Comparison of ENCODE assay signal across 25 cellular contexts in the genomic region with DNA sequence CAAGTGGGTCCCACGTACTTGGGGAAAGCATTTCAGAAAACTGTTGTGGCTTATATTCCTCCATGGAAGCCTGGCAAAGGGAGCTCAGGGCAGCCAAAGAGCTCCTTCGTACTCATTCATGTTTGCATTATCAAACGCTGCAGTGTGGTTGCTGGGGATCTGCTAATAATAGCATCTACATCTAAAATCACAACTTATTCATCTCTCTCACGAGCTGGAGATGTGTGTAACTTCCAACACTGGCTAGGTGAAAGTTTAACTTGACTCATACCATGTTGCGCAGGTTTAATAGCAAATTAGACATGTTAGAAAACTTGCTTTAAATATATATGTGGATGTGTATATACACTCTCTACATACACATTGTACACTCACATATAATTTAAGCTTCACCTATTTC.
DNase-seq lines count a peak whose midpoint lies in the region; ATAC-seq, FAIRE-seq and TF ChIP-seq lines count a peak whose summit lies in the region.
"Had no signal": no experiment of that assay in that cellular context is flagged by ENCODE, and none has a peak within 500 bp of the region (broad histone marks: within the 10 kb centered on the region; RNA-seq: fewer than 3 reads in every experiment).

No MANE protein-coding gene starts in this region.

- no peak overlapping the region for H3K4me2 ChIP-seq in A549

- ATAC-seq in A549 = no peak
- peak; percentile 24 for ATAC-seq in GM19324 (IDR thresholded peaks at IDR 0.05; ENCODE audit: low FRiP score, unreplicated experiment)
- ATAC-seq in GM21723 (IDR thresholded peaks at IDR 0.05; ENCODE audit: unreplicated experiment) = peak; percentile 25
- ATAC-seq in HG03342 (IDR thresholded peaks at IDR 0.05; ENCODE audit: unreplicated experiment) = peak; percentile 20
- ATAC-seq: gastrocnemius medialis; HCT116; left lobe of liver; naive thymus-derived CD8-positive, alpha-beta T cell had no signal

- CTCF ChIA-PET in A549 (lab: Yijun Ruan, JAX) = no interaction called here

- intact Hi-C loops in testis (cut with DNase I; ENCODE audit: low total_unique reads) = no loop called here

- TF ChIP-seq RAD21 in A549 (conservative IDR thresholded peaks at IDR 0.05 in 1 of 2, IDR thresholded peaks at IDR 0.05 in 1 of 2) = no peak

- TF ChIP-seq EP300 in A549 (IDR thresholded peaks at IDR 0.05) = no peak

- TF ChIP-seq POLR2A in A549 (IDR thresholded peaks at IDR 0.05; ENCODE audit: low read length) (no peak), testis (IDR thresholded peaks at IDR 0.05) (no peak)

- in situ Hi-C loops in GM13977 (cut with MboI; ENCODE audit: low pct_unique_long_range_greater_than_20kb, low sequenced_read_pairs, unreplicated experiment) = no loop called here

- DNase-seq in A549 (ENCODE audit: low read depth in 1 of 2, low spot score in 1 of 2) (no peak), GM13977 (ENCODE audit: low spot score) (no peak), RKO (ENCODE audit: low spot score) (no peak), testis (no peak)
- no peak for DNase-seq in activated naive CD4-positive, alpha-beta T cell treated with Interleukin-2 at 50 U/mL for 16 hours
- DNase-seq: activated CD4-positive, alpha-beta T cell treated with anti-CD3 and anti-CD28 coated beads, Interleukin-2, amount 10 ng/mL, durations not matched to agents 7 days and 5 days; aorta; caudate nucleus; CD4-positive, alpha-beta T cell; esophagus squamous epithelium; gastrocnemius medialis; hypothalamus; naive thymus-derived CD8-positive, alpha-beta T cell; NCI-H1048; NCI-H187; NCI-H526 treated with DMSO at 0.1 percent for 48 hours; occipital lobe; RPMI8226 had no signal

- H3K27ac ChIP-seq in A549 (no peak overlapping the region), testis (no peak overlapping the region)
- H3K27ac ChIP-seq: 22Rv1, esophagus squamous epithelium, gastrocnemius medialis, skin epidermis had no signal

- H3K4me3 ChIP-seq in A549 (no peak overlapping the region), testis (no peak overlapping the region)
- H3K4me3 ChIP-seq: esophagus squamous epithelium, gastrocnemius medialis, skin epidermis had no signal

- H3K9me3 ChIP-seq in A549 (no peaks in the 10 kb centered on the region), testis (no peaks in the 10 kb centered on the region)
- H3K9me3 ChIP-seq: esophagus squamous epithelium, gastrocnemius medialis had no signal

- WGBS in A549 (ENCODE audit: missing lambda C conversion rate) = 19% methylated on average over 5 of the region's 5 CpGs
- 77 to 88% methylated on average over 5 of the region's 5 CpGs for WGBS in testis, 2 donors

- POLR2A ChIA-PET in A549 (lab: Yijun Ruan, JAX) = no interaction called here

- no peaks in the 10 kb centered on the region for H3K36me3 ChIP-seq in testis (ENCODE audit: low read depth, missing control alignments)
- H3K36me3 ChIP-seq: esophagus squamous epithelium, gastrocnemius medialis had no signal

- no peaks in the 10 kb centered on the region for H3K27me3 ChIP-seq in testis
- H3K27me3 ChIP-seq: esophagus squamous epithelium, gastrocnemius medialis had no signal

- FAIRE-seq in A549 (lab: Jason Lieb, UNC) = peak; percentile 7

- H3K4me1 ChIP-seq in A549 (no peaks in the 10 kb centered on the region), testis (no peaks in the 10 kb centered on the region)
- H3K4me1 ChIP-seq: esophagus squamous epithelium, gastrocnemius medialis had no signal

- no peak for TF ChIP-seq CTCF in A549 (IDR thresholded peaks at IDR 0.05)
- TF ChIP-seq CTCF in GM13977 (IDR thresholded peaks at IDR 0.05; ENCODE audit: extremely low read depth, insufficient read depth, missing control alignments) = no peak
- no peak for TF ChIP-seq CTCF in testis (IDR thresholded peaks at IDR 0.05)

TF ChIP-seq in A549, 52 proteins besides CTCF, POLR2A, EP300 and RAD21:
- TF ChIP-seq ELK1 (IDR thresholded peaks at IDR 0.05; ENCODE audit: low read depth, low read length) (no peak), HOXB13 (CRISPR knock-in tag; IDR thresholded peaks at IDR 0.05; ENCODE audit: low read depth) (no peak), FOSL2 (IDR thresholded peaks at IDR 0.05) (no peak), FOSL2 (CRISPR knock-in tag; IDR thresholded peaks at IDR 0.05) (no peak), KDM5A (IDR thresholded peaks at IDR 0.05) (no peak), BHLHE40 (IDR thresholded peaks at IDR 0.05; ENCODE audit: low read depth, low read length) (no peak), CHD2 (IDR thresholded peaks at IDR 0.05; ENCODE audit: low read length, partially characterized antibody) (no peak), TFCP2L1 (CRISPR knock-in tag; IDR thresholded peaks at IDR 0.05) (no peak), MYC (IDR thresholded peaks at IDR 0.05; ENCODE audit: borderline replicate concordance, low read length) (no peak), EHMT2 (IDR thresholded peaks at IDR 0.05; ENCODE audit: low read depth) (no peak), SREBF2 (IDR thresholded peaks at IDR 0.05) (no peak), NFE2L2 (conservative IDR thresholded peaks at IDR 0.05; ENCODE audit: low read length) (no peak), POLR2AphosphoS2 (conservative IDR thresholded peaks at IDR 0.05; ENCODE audit: low read length) (no peak), CBX8 (IDR thresholded peaks at IDR 0.05) (no peak), PBX3 (IDR thresholded peaks at IDR 0.05) (no peak), HOXB5 (CRISPR knock-in tag; IDR thresholded peaks at IDR 0.05) (no peak)
- TF ChIP-seq, protein P1, sequence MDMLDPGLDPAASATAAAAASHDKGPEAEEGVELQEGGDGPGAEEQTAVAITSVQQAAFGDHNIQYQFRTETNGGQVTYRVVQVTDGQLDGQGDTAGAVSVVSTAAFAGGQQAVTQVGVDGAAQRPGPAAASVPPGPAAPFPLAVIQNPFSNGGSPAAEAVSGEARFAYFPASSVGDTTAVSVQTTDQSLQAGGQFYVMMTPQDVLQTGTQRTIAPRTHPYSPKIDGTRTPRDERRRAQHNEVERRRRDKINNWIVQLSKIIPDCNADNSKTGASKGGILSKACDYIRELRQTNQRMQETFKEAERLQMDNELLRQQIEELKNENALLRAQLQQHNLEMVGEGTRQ (IDR thresholded peaks at IDR 0.05) = no peak
- TF ChIP-seq, protein P2, sequence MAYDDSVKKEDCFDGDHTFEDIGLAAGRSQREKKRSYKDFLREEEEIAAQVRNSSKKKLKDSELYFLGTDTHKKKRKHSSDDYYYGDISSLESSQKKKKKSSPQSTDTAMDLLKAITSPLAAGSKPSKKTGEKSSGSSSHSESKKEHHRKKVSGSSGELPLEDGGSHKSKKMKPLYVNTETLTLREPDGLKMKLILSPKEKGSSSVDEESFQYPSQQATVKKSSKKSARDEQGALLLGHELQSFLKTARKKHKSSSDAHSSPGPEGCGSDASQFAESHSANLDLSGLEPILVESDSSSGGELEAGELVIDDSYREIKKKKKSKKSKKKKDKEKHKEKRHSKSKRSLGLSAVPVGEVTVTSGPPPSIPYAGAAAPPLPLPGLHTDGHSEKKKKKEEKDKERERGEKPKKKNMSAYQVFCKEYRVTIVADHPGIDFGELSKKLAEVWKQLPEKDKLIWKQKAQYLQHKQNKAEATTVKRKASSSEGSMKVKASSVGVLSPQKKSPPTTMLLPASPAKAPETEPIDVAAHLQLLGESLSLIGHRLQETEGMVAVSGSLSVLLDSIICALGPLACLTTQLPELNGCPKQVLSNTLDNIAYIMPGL (CRISPR knock-in tag; IDR thresholded peaks at IDR 0.05; ENCODE audit: borderline replicate concordance) = no peak
- TF ChIP-seq, protein P3, sequence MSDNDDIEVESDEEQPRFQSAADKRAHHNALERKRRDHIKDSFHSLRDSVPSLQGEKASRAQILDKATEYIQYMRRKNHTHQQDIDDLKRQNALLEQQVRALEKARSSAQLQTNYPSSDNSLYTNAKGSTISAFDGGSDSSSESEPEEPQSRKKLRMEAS (IDR thresholded peaks at IDR 0.05) = no peak
- TF ChIP-seq, protein P4, sequence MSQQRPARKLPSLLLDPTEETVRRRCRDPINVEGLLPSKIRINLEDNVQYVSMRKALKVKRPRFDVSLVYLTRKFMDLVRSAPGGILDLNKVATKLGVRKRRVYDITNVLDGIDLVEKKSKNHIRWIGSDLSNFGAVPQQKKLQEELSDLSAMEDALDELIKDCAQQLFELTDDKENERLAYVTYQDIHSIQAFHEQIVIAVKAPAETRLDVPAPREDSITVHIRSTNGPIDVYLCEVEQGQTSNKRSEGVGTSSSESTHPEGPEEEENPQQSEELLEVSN (IDR thresholded peaks at IDR 0.05; ENCODE audit: borderline replicate concordance, low read depth) = no peak

Comparison
In these comparisons a context has a peak if more than half of its experiments do, and no peak if none do; other contexts are left out.
1. ATAC-seq: peak in GM19324 (single experiment), GM21723 (single experiment) and HG03342 (single experiment); none in A549 (0 of 2).